ENCODE assay signal across 8 cellular contexts in the genomic region with DNA sequence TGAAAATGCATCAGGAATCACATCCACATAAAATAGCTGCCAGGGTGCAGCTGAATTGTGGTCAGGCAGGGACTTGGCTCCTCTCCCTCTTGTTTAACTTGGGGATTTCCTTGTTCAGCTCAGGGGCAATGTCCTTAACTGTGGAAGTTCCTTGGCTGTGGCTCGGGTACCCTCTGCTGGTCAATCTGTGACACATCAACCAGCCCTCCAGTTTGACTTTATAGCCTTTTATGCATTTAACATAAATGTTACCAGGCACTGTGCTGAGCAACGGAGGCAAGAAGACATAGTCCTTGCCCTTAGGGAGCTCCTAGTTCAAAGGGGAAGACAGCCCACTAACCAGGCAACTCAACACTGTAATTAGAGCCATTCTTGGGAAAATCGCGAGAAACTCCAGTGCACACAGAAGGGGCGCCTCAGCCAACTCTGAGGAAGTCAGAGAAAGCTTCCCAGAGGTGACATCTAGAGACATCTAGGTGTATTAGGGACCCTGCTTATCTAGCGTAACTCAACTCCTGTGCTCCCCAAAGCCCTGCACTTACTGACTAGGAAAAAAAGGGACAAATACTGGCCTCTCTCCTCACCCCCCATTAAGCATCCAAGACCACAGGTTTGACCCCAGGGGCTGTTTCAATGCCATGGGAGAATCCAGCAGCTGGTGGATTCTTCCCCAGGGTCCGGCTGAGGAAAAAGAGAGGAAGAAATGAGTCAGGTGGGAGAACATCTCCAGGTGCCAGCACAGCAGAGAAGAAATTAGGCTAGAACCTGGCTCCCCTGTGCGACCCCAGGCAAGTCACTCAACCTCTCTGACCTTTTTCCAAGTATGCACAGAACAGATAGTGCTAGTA. TPM values are rescaled to one million over a fixed set of nuclear protein-coding genes. Genes with fewer than 3 reads are reported as not detected.
DNase-seq lines count a peak whose midpoint lies in the region; ATAC-seq and TF ChIP-seq lines count a peak whose summit lies in the region.

No MANE protein-coding gene starts in this region.

- peaks cover 10% of the 10 kb centered on the region for H4K20me1 ChIP-seq in neural progenitor cell (ENCODE audit: low read depth)

- H3K4me3 Mint-ChIP-seq in activated T-helper 17 cell treated with anti-CD3 and anti-CD28 coated beads, Interleukin-2, amount 50 U/mL, for 72 hours = peak overlapping the region; percentile 99
- peak overlapping the region; percentile 91 for H3K4me3 Mint-ChIP-seq in neural progenitor cell

- peak overlapping the region; percentile 20 for H3K4me2 ChIP-seq in neural progenitor cell

- DNase-seq in DMS114 treated with DMSO at 0.1 percent for 48 hours (lab: John Stamatoyannopoulos, UW; ENCODE audit: unreplicated experiment) (peak; percentile 67), Peyer's patch (peak; percentile 66 to 89 (median 70)), fibroblast of peridontal ligament (ENCODE audit: extremely low read depth) (peak; percentile 97), neural progenitor cell (ENCODE audit: low spot score) (peak; percentile 87), thoracic aorta (ENCODE audit: low spot score) (peak; percentile 21)

- no peak for TF ChIP-seq POLR2A in Peyer's patch (IDR thresholded peaks at IDR 0.05)

- no peaks in the 10 kb centered on the region for H3K79me2 ChIP-seq in neural progenitor cell (ENCODE audit: low read depth)

- no peaks in the 10 kb centered on the region for H3K27me3 Mint-ChIP-seq in activated T-helper 17 cell treated with anti-CD3 and anti-CD28 coated beads, Interleukin-2, amount 50 U/mL, for 72 hours
- peaks cover 5% of the 10 kb centered on the region for H3K27me3 Mint-ChIP-seq in neural progenitor cell (ENCODE audit: insufficient read depth, low read depth)

- peak overlapping the region; percentile 99 for H3K27ac Mint-ChIP-seq in activated T-helper 17 cell treated with anti-CD3 and anti-CD28 coated beads, Interleukin-2, amount 50 U/mL, for 72 hours
- no peak overlapping the region for H3K27ac Mint-ChIP-seq in neural progenitor cell

- peaks cover 19% of the 10 kb centered on the region for H3K4me1 Mint-ChIP-seq in activated T-helper 17 cell treated with anti-CD3 and anti-CD28 coated beads, Interleukin-2, amount 50 U/mL, for 72 hours
- peaks cover 19% of the 10 kb centered on the region for H3K4me1 Mint-ChIP-seq in neural progenitor cell

- no peak overlapping the region for H2AFZ ChIP-seq in neural progenitor cell (replicated peaks)

- peaks cover 0 to 29% (median 13%) of the 10 kb centered on the region in 4 donors for H3K4me1 ChIP-seq in Peyer's patch
- H3K4me1 ChIP-seq in neural progenitor cell = peaks cover 4% of the 10 kb centered on the region
- H3K4me1 ChIP-seq in thoracic aorta (ENCODE audit: control insufficient read depth in 1 of 2, low read depth in 2 of 2) = peaks cover 15 to 30% of the 10 kb centered on the region in 2 donors

- no peak overlapping the region for H3K9ac ChIP-seq in neural progenitor cell

- no peak for ATAC-seq in activated T-helper 17 cell treated with anti-CD3 and anti-CD28 coated beads, Interleukin-2, amount 50 U/mL, for 72 hours (replicated peaks)
- no peak for ATAC-seq in thoracic aorta (ENCODE audit: insufficient number of reproducible peaks, low FRiP score, low read depth)
- ATAC-seq in HG02970 (IDR thresholded peaks at IDR 0.05; ENCODE audit: low FRiP score, unreplicated experiment) = no peak

- no peaks in the 10 kb centered on the region for H3K36me3 ChIP-seq in KOPT-K1 (ENCODE audit: insufficient read depth, low read length)
- H3K36me3 ChIP-seq in Peyer's patch = no peaks in the 10 kb centered on the region
- H3K36me3 ChIP-seq in neural progenitor cell = no peaks in the 10 kb centered on the region
- H3K36me3 ChIP-seq in thoracic aorta = no peaks in the 10 kb centered on the region

- peaks cover 9% of the 10 kb centered on the region for H3F3A ChIP-seq in neural progenitor cell (ENCODE audit: low read depth)

- H3K27me3 ChIP-seq in Peyer's patch (no peaks in the 10 kb centered on the region), neural progenitor cell (peaks cover 16% of the 10 kb centered on the region), thoracic aorta (replicated peaks; ENCODE audit: insufficient read depth) (no peaks in the 10 kb centered on the region)

- H3K27ac ChIP-seq in KOPT-K1 (ENCODE audit: low read depth, low read length, poor library complexity, severe bottlenecking) (peak overlapping the region; percentile 54), Peyer's patch (peak overlapping the region; percentile 95 to 98 (median 97)), neural progenitor cell (no peak overlapping the region), thoracic aorta (peak overlapping the region; percentile 62)

- H3K4me3 ChIP-seq in Peyer's patch = peak overlapping the region in 1 of 4 donors; percentile 71
- H3K4me3 ChIP-seq in neural progenitor cell = no peak overlapping the region
- H3K4me3 ChIP-seq in thoracic aorta = peak overlapping the region; percentile 79

- TF ChIP-seq CTCF in Peyer's patch (IDR thresholded peaks at IDR 0.05) (peak; percentile 62 to 94 (median 88)), neural progenitor cell (IDR thresholded peaks at IDR 0.05) (peak; percentile 87), thoracic aorta (IDR thresholded peaks at IDR 0.05) (peak; percentile 80)

- H3K9me3 Mint-ChIP-seq in activated T-helper 17 cell treated with anti-CD3 and anti-CD28 coated beads, Interleukin-2, amount 50 U/mL, for 72 hours = peaks cover 5% of the 10 kb centered on the region
- no peaks in the 10 kb centered on the region for H3K9me3 Mint-ChIP-seq in neural progenitor cell

- peaks cover 5% of the 10 kb centered on the region for H3K36me3 Mint-ChIP-seq in activated T-helper 17 cell treated with anti-CD3 and anti-CD28 coated beads, Interleukin-2, amount 50 U/mL, for 72 hours (ENCODE audit: low read depth)
- H3K36me3 Mint-ChIP-seq in neural progenitor cell = no peaks in the 10 kb centered on the region

- H3K9me3 ChIP-seq in KOPT-K1 (ENCODE audit: insufficient read depth, low read length, poor library complexity, severe bottlenecking) (no peaks in the 10 kb centered on the region), Peyer's patch (no peaks in the 10 kb centered on the region), neural progenitor cell (ENCODE audit: low read depth) (no peaks in the 10 kb centered on the region), thoracic aorta (no peaks in the 10 kb centered on the region)

RNA-seq across cellular contexts. Expression of a gene that starts 17.3 kb away (rescaled TPM):
- 10 to 100 TPM; 26.9 to 46.4 (median 36.1) TPM for total RNA-seq in Peyer's patch
- 10 to 100 TPM; 22.5 to 29.0 TPM for total RNA-seq in activated T-helper 17 cell treated with anti-CD3 and anti-CD28 coated beads, Interleukin-2, amount 50 U/mL, for 72 hours
- 9.0 and 12.3 TPM in 2 replicates for total RNA-seq in neural progenitor cell (ENCODE audit: low replicate concordance)
- total RNA-seq in thoracic aorta = 10 to 100 TPM; 35.1 to 38.2 TPM

RNA-seq across cellular contexts. Expression of a gene that starts 26.5 kb away (rescaled TPM):
- total RNA-seq in Peyer's patch (not detected), neural progenitor cell (ENCODE audit: low replicate concordance) (0.15 TPM in 1 of 2 replicates, not detected in the other), thoracic aorta (not detected)
- not detected for total RNA-seq in activated T-helper 17 cell treated with anti-CD3 and anti-CD28 coated beads, Interleukin-2, amount 50 U/mL, for 72 hours

Comparison
In these comparisons a context has a peak if more than half of its experiments do, and no peak if none do; other contexts are left out.
1. DNase-seq: peak in every context shown above with its lines; median percentile 97 in fibroblast of peridontal ligament; 87 in neural progenitor cell; 70 in Peyer's patch; 67 in DMS114 treated with DMSO at 0.1 percent for 48 hours; 21 in thoracic aorta.